Comparison of ENCODE assay signal across 40 cellular contexts in the genomic region with DNA sequence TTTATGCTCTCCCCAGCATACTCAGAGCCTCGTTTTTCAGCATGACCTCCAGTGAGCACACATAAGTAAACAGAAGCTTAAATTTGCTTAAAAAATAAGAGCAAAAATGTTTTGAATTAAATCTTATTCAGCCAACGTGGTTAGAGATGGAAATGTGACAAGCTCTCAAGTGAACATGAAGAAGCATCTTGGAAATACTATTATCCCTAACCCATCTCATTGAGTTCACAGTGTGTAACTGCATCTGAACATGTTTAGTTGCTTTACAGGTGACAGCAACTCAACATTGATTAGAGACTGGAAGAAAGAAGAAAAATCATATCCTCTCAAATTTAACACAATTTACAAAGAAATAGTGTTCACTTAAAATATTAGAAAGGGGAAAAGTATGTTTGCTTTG.
"Had no signal": no experiment of that assay in that cellular context is flagged by ENCODE, and none has a peak within 500 bp of the region (broad histone marks: within the 10 kb centered on the region; RNA-seq: fewer than 3 reads in every experiment).

No MANE protein-coding gene starts in this region.

- H3K4me1 Mint-ChIP-seq: activated naive CD4-positive, alpha-beta T cell treated with anti-CD3 and anti-CD28 coated beads, Interleukin-2, amount 10 ng/mL, durations not matched to agents 7 days and 5 days; activated naive CD4-positive, alpha-beta T cell treated with anti-CD3 and anti-CD28 coated beads, Interleukin-2, amount 50 U/mL, for 24 hours; activated naive CD8-positive, alpha-beta T cell treated with anti-CD3 and anti-CD28 coated beads for 36 hours; activated naive CD8-positive, alpha-beta T cell treated with anti-CD3 and anti-CD28 coated beads, Interleukin-2, amount 10 ng/mL, durations not matched to agents 7 days and 5 days; activated naive CD8-positive, alpha-beta T cell treated with anti-CD3 and anti-CD28 coated beads, Interleukin-2, amount 50 U/mL, for 24 hours; activated T-helper 17 cell treated with anti-CD3 and anti-CD28 coated beads, Interleukin-2, amount 50 U/mL, for 72 hours; brain; central memory CD8-positive, alpha-beta T cell had no signal

- H3K4me1 ChIP-seq: adrenal gland, ascending aorta, body of pancreas, breast epithelium had no signal

- ATAC-seq: activated naive CD4-positive, alpha-beta T cell treated with anti-CD3 and anti-CD28 coated beads, Interleukin-2, amount 50 U/mL, for 72 hours; activated naive CD8-positive, alpha-beta T cell treated with anti-CD3 and anti-CD28 coated beads, Interleukin-2, amount 50 U/mL, for 24 hours; activated T-cell treated with anti-CD3 and anti-CD28 coated beads, Interleukin-2, amount 50 U/mL, for 4 hours; activated T-cell treated with anti-CD3 and anti-CD28 coated beads, Interleukin-2, amount 50 U/mL, for 72 hours; activated T-helper 17 cell treated with anti-CD3 and anti-CD28 coated beads, Interleukin-2, amount 50 U/mL, for 72 hours; body of pancreas had no signal

- DNase-seq: activated effector memory CD4-positive, alpha-beta T cell treated with anti-CD3 and anti-CD28 coated beads, Interleukin-2, amount 50 U/mL, for 16 hours; activated effector memory CD4-positive, alpha-beta T cell treated with Interleukin-2 at 50 U/mL for 16 hours; activated gamma-delta T cell; activated gamma-delta T cell treated with Interleukin-2 at 50 U/mL for 16 hours; activated naive CD4-positive, alpha-beta T cell; activated naive CD4-positive, alpha-beta T cell treated with anti-CD3 and anti-CD28 coated beads for 36 hours; activated naive CD4-positive, alpha-beta T cell treated with anti-CD3 and anti-CD28 coated beads, Interleukin-2, amount 10 ng/mL, durations not matched to agents 7 days and 5 days; activated naive CD4-positive, alpha-beta T cell treated with anti-CD3 and anti-CD28 coated beads, Interleukin-2, amount 50 U/mL, for 16 hours; activated naive CD4-positive, alpha-beta T cell treated with Interleukin-2 at 50 U/mL for 16 hours; activated naive CD8-positive, alpha-beta T cell treated with anti-CD3 and anti-CD28 coated beads for 36 hours; activated naive CD8-positive, alpha-beta T cell treated with anti-CD3 and anti-CD28 coated beads, Interleukin-2, amount 10 ng/mL, durations not matched to agents 7 days and 5 days; activated naive CD8-positive, alpha-beta T cell treated with anti-CD3 and anti-CD28 coated beads, Interleukin-2, amount 50 U/mL, for 24 hours; activated T-cell treated with anti-CD3 and anti-CD28 coated beads, Interleukin-2, amount 50 U/mL, for 1 hour; activated T-cell treated with anti-CD3 and anti-CD28 coated beads, Interleukin-2, amount 50 U/mL, for 24 hours; activated T-cell treated with anti-CD3 and anti-CD28 coated beads, Interleukin-2, amount 50 U/mL, for 4 hours; activated T-cell treated with anti-CD3 and anti-CD28 coated beads, Interleukin-2, amount 50 U/mL, for 48 hours; activated T-cell treated with anti-CD3 and anti-CD28 coated beads, Interleukin-2, amount 50 U/mL, for 72 hours; adrenal gland; amniotic stem cell; amygdala; anterior cingulate cortex; aorta; body of pancreas; brain microvascular endothelial cell; caudate nucleus; central memory CD4-positive, alpha-beta T cell; cerebellar nuclear complex had no signal

- H3K9me3 Mint-ChIP-seq: activated T-helper 1 cell treated with anti-CD3 and anti-CD28 coated beads, Interleukin-12 subunit alpha, Interleukin-12 subunit beta, Interleukin-2, Interleukin-4 antibody, amounts not matched to agents 30 ng/mL and 10 ng/mL and 1 ng/mL, durations not matched to agents 14 hours and 24 hours and 36 hours had no signal

- H3K27me3 Mint-ChIP-seq: activated naive CD4-positive, alpha-beta T cell treated with anti-CD3 and anti-CD28 coated beads, Interleukin-2, amount 10 ng/mL, durations not matched to agents 7 days and 5 days; activated naive CD4-positive, alpha-beta T cell treated with anti-CD3 and anti-CD28 coated beads, Interleukin-2, amount 50 U/mL, for 24 hours; activated naive CD8-positive, alpha-beta T cell; activated naive CD8-positive, alpha-beta T cell treated with anti-CD3 and anti-CD28 coated beads for 36 hours; activated naive CD8-positive, alpha-beta T cell treated with anti-CD3 and anti-CD28 coated beads, Interleukin-2, amount 10 ng/mL, durations not matched to agents 7 days and 5 days; activated naive CD8-positive, alpha-beta T cell treated with anti-CD3 and anti-CD28 coated beads, Interleukin-2, amount 50 U/mL, for 24 hours; activated T-cell treated with anti-CD3 and anti-CD28 coated beads, Interleukin-2, amount 50 U/mL, for 24 hours; activated T-helper 17 cell treated with anti-CD3 and anti-CD28 coated beads, Interleukin-2, amount 50 U/mL, for 72 hours; central memory CD8-positive, alpha-beta T cell had no signal

- H3K4me3 Mint-ChIP-seq: activated naive CD4-positive, alpha-beta T cell treated with anti-CD3 and anti-CD28 coated beads for 36 hours; activated naive CD4-positive, alpha-beta T cell treated with anti-CD3 and anti-CD28 coated beads, Interleukin-2, amount 10 ng/mL, durations not matched to agents 7 days and 5 days; activated naive CD4-positive, alpha-beta T cell treated with anti-CD3 and anti-CD28 coated beads, Interleukin-2, amount 50 U/mL, for 24 hours; activated naive CD8-positive, alpha-beta T cell; activated naive CD8-positive, alpha-beta T cell treated with anti-CD3 and anti-CD28 coated beads for 36 hours; activated naive CD8-positive, alpha-beta T cell treated with anti-CD3 and anti-CD28 coated beads, Interleukin-2, amount 10 ng/mL, durations not matched to agents 7 days and 5 days; activated naive CD8-positive, alpha-beta T cell treated with anti-CD3 and anti-CD28 coated beads, Interleukin-2, amount 50 U/mL, for 24 hours; activated T-cell treated with anti-CD3 and anti-CD28 coated beads, Interleukin-2, amount 50 U/mL, for 24 hours; activated T-cell treated with anti-CD3 and anti-CD28 coated beads, Interleukin-2, amount 50 U/mL, for 4 hours; activated T-cell treated with anti-CD3 and anti-CD28 coated beads, Interleukin-2, amount 50 U/mL, for 72 hours; activated T-helper 1 cell treated with anti-CD3 and anti-CD28 coated beads, Interleukin-12 subunit alpha, Interleukin-12 subunit beta, Interleukin-2, Interleukin-4 antibody, amounts not matched to agents 30 ng/mL and 10 ng/mL and 1 ng/mL, durations not matched to agents 14 hours and 24 hours and 36 hours; activated T-helper 17 cell treated with anti-CD3 and anti-CD28 coated beads, Interleukin-2, amount 50 U/mL, for 72 hours; brain; central memory CD8-positive, alpha-beta T cell had no signal

- H3K27ac Mint-ChIP-seq: activated naive CD4-positive, alpha-beta T cell treated with anti-CD3 and anti-CD28 coated beads for 36 hours; activated naive CD4-positive, alpha-beta T cell treated with anti-CD3 and anti-CD28 coated beads, Interleukin-2, amount 10 ng/mL, durations not matched to agents 7 days and 5 days; activated naive CD4-positive, alpha-beta T cell treated with anti-CD3 and anti-CD28 coated beads, Interleukin-2, amount 50 U/mL, for 24 hours; activated naive CD4-positive, alpha-beta T cell treated with anti-CD3 and anti-CD28 coated beads, Interleukin-2, amount 50 U/mL, for 72 hours; activated naive CD8-positive, alpha-beta T cell; activated naive CD8-positive, alpha-beta T cell treated with anti-CD3 and anti-CD28 coated beads for 36 hours; activated naive CD8-positive, alpha-beta T cell treated with anti-CD3 and anti-CD28 coated beads, Interleukin-2, amount 10 ng/mL, durations not matched to agents 7 days and 5 days; activated naive CD8-positive, alpha-beta T cell treated with anti-CD3 and anti-CD28 coated beads, Interleukin-2, amount 50 U/mL, for 24 hours; activated T-cell treated with anti-CD3 and anti-CD28 coated beads, Interleukin-2, amount 50 U/mL, for 24 hours; activated T-cell treated with anti-CD3 and anti-CD28 coated beads, Interleukin-2, amount 50 U/mL, for 72 hours; activated T-helper 1 cell treated with anti-CD3 and anti-CD28 coated beads, Interleukin-12 subunit alpha, Interleukin-12 subunit beta, Interleukin-2, Interleukin-4 antibody, amounts not matched to agents 30 ng/mL and 10 ng/mL and 1 ng/mL, durations not matched to agents 14 hours and 24 hours and 36 hours; activated T-helper 17 cell treated with anti-CD3 and anti-CD28 coated beads, Interleukin-2, amount 50 U/mL, for 72 hours; activated T-helper 2 cell treated with anti-CD3 and anti-CD28 coated beads, Interferon-gamma antibody, Interleukin-2, Interleukin-4, amounts not matched to agents 10 μg/mL and 5 μg/mL and 100 μg/mL, durations not matched to agents 14 hours and 24 hours and 36 hours; brain had no signal

- H3K36me3 Mint-ChIP-seq: activated naive CD4-positive, alpha-beta T cell treated with anti-CD3 and anti-CD28 coated beads, Interleukin-2, amount 10 ng/mL, durations not matched to agents 7 days and 5 days; activated naive CD4-positive, alpha-beta T cell treated with anti-CD3 and anti-CD28 coated beads, Interleukin-2, amount 50 U/mL, for 24 hours; activated naive CD4-positive, alpha-beta T cell treated with anti-CD3 and anti-CD28 coated beads, Interleukin-2, amount 50 U/mL, for 72 hours; activated naive CD8-positive, alpha-beta T cell; activated naive CD8-positive, alpha-beta T cell treated with anti-CD3 and anti-CD28 coated beads for 36 hours; activated naive CD8-positive, alpha-beta T cell treated with anti-CD3 and anti-CD28 coated beads, Interleukin-2, amount 10 ng/mL, durations not matched to agents 7 days and 5 days; brain had no signal

- H3K4me3 ChIP-seq: adrenal gland, ascending aorta, body of pancreas, breast epithelium, cardiac muscle cell had no signal

- H3K27ac ChIP-seq: adrenal gland, ascending aorta, body of pancreas, brain microvascular endothelial cell, breast epithelium, cardiac muscle cell had no signal

- FAIRE-seq: astrocyte, bronchial epithelial cell had no signal

- H3K9me3 ChIP-seq: adrenal gland, ascending aorta, body of pancreas, breast epithelium had no signal

- H3K27me3 ChIP-seq: adrenal gland, ascending aorta, body of pancreas, brain microvascular endothelial cell, breast epithelium, cardiac muscle cell had no signal

- H3K36me3 ChIP-seq: adrenal gland, ascending aorta, brain microvascular endothelial cell, cardiac muscle cell had no signal
